11 cellular contexts compared by ENCODE assay signal in the genomic region with DNA sequence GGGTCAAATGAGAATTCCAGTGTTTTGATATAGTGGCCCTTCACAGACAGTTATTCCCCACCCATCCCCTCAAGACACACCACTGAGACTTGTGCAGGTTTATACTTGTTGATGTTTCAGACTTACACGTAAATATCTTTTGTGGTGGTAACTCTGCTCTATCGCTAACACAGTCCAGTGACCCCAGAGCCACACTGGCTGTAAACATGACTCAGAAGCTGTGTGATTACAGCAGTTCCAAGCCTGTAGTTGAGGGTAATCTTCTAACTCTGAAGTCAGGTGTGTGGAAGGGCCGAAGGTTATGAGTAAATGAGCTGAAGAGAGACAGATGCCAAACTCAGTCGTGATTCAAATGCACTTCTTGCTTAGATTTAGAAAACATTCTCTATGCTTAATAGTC. TPM values are rescaled to one million over a fixed set of nuclear protein-coding genes. Genes with fewer than 3 reads are reported as not detected.
A peak's percentile ranks its signal among the peaks of the same experiment; 100 is the strongest.
DNase-seq lines count a peak whose midpoint lies in the region; ATAC-seq and TF ChIP-seq lines count a peak whose summit lies in the region.
"Had no signal": no experiment of that assay in that cellular context is flagged by ENCODE, and none has a peak within 500 bp of the region (broad histone marks: within the 10 kb centered on the region; RNA-seq: fewer than 3 reads in every experiment).

No MANE protein-coding gene starts in this region.

- no peak for DNase-seq in activated T-cell treated with anti-CD3 and anti-CD28 coated beads, Interleukin-2, amount 50 U/mL, for 72 hours
- no peak for DNase-seq in activated T-cell treated with anti-CD3 and anti-CD28 coated beads, Interleukin-2, amount 50 U/mL, for 4 hours
- DNase-seq in HPDE6-E6E7 (ENCODE audit: extremely low spot score) (peak; percentile 65), esophagus squamous epithelium (lab: John Stamatoyannopoulos, UW) (no peak), type B pancreatic cell (ENCODE audit: extremely low spot score, unreplicated experiment) (no peak), right cardiac atrium (no peak), DMS79 treated with DMSO at 0.1 percent for 48 hours (lab: John Stamatoyannopoulos, UW) (no peak), spleen (no peak)
- DNase-seq: retina had no signal

- H3K36me3 ChIP-seq in esophagus squamous epithelium (peaks cover 0 to 25% (median 7%) of the 10 kb centered on the region in 3 donors), spleen (peaks cover 0 to 15% (median 13%) of the 10 kb centered on the region in 6 donors)

- 34 to 36% methylated on average over 4 of the region's 4 CpGs for WGBS in esophagus squamous epithelium, 2 donors
- 81% methylated on average over 4 of the region's 4 CpGs for WGBS in right cardiac atrium
- WGBS in spleen, 5 donors, result 70 to 76% (median 72%) methylated on average over 4 of the region's 4 CpGs

- TF ChIP-seq CTCF in esophagus squamous epithelium (IDR thresholded peaks at IDR 0.05) (no peak), type B pancreatic cell (conservative IDR thresholded peaks at IDR 0.05) (no peak), spleen (IDR thresholded peaks at IDR 0.05 in 8 of 11, conservative IDR thresholded peaks at IDR 0.05 in 3 of 11) (no peak)

- H3K4me1 Mint-ChIP-seq in activated T-cell treated with anti-CD3 and anti-CD28 coated beads, Interleukin-2, amount 50 U/mL, for 72 hours (ENCODE audit: low read depth), result peaks cover 20% of the 10 kb centered on the region
- H3K4me1 Mint-ChIP-seq in activated T-cell treated with anti-CD3 and anti-CD28 coated beads, Interleukin-2, amount 50 U/mL, for 4 hours (ENCODE audit: low read depth), result peaks cover 12% of the 10 kb centered on the region
- peaks cover 6% of the 10 kb centered on the region for H3K4me1 Mint-ChIP-seq in type B pancreatic cell (ENCODE audit: unreplicated experiment)

- peaks cover 2% of the 10 kb centered on the region in 2 donors for H3K36me3 Mint-ChIP-seq in activated T-cell treated with anti-CD3 and anti-CD28 coated beads, Interleukin-2, amount 50 U/mL, for 72 hours (ENCODE audit: insufficient read depth in 2 of 2)
- H3K36me3 Mint-ChIP-seq in activated T-cell treated with anti-CD3 and anti-CD28 coated beads, Interleukin-2, amount 50 U/mL, for 4 hours (ENCODE audit: insufficient read depth), result no peaks in the 10 kb centered on the region
- H3K36me3 Mint-ChIP-seq in type B pancreatic cell, result no peaks in the 10 kb centered on the region

- no peaks in the 10 kb centered on the region for H3K9me3 Mint-ChIP-seq in activated T-cell treated with anti-CD3 and anti-CD28 coated beads, Interleukin-2, amount 50 U/mL, for 72 hours
- no peaks in the 10 kb centered on the region for H3K9me3 Mint-ChIP-seq in activated T-cell treated with anti-CD3 and anti-CD28 coated beads, Interleukin-2, amount 50 U/mL, for 4 hours
- no peaks in the 10 kb centered on the region for H3K9me3 Mint-ChIP-seq in type B pancreatic cell

- H3K9me3 ChIP-seq in esophagus squamous epithelium, result no peaks in the 10 kb centered on the region
- H3K9me3 ChIP-seq in right cardiac atrium (ENCODE audit: control insufficient read depth, low read length), result no peaks in the 10 kb centered on the region
- no peaks in the 10 kb centered on the region for H3K9me3 ChIP-seq in spleen

- ATAC-seq in activated T-cell treated with anti-CD3 and anti-CD28 coated beads, Interleukin-2, amount 50 U/mL, for 72 hours (replicated peaks in 1 of 2), result peak; percentile 59 to 71
- no peak for ATAC-seq in activated T-cell treated with anti-CD3 and anti-CD28 coated beads, Interleukin-2, amount 50 U/mL, for 4 hours
- no peak for ATAC-seq in right cardiac atrium

- H3K4me3 Mint-ChIP-seq in activated T-cell treated with anti-CD3 and anti-CD28 coated beads, Interleukin-2, amount 50 U/mL, for 72 hours, result peak overlapping the region in 1 of 2 donors; percentile 14
- H3K4me3 Mint-ChIP-seq in activated T-cell treated with anti-CD3 and anti-CD28 coated beads, Interleukin-2, amount 50 U/mL, for 4 hours, result no peak overlapping the region
- no peak overlapping the region for H3K4me3 Mint-ChIP-seq in type B pancreatic cell

- TF ChIP-seq POLR2A in esophagus squamous epithelium (IDR thresholded peaks at IDR 0.05) (no peak), spleen (IDR thresholded peaks at IDR 0.05) (no peak)

- H3K27ac ChIP-seq in esophagus squamous epithelium, result peak overlapping the region; percentile 25 to 59 (median 33)
- no peak overlapping the region for H3K27ac ChIP-seq in right cardiac atrium (ENCODE audit: low read length)
- H3K27ac ChIP-seq in spleen, result no peak overlapping the region

- no peaks in the 10 kb centered on the region for H3K27me3 Mint-ChIP-seq in activated T-cell treated with anti-CD3 and anti-CD28 coated beads, Interleukin-2, amount 50 U/mL, for 72 hours (ENCODE audit: low read depth)
- H3K27me3 Mint-ChIP-seq in activated T-cell treated with anti-CD3 and anti-CD28 coated beads, Interleukin-2, amount 50 U/mL, for 4 hours (ENCODE audit: low read depth), result no peaks in the 10 kb centered on the region
- H3K27me3 Mint-ChIP-seq in type B pancreatic cell, result no peaks in the 10 kb centered on the region

- H3K4me1 ChIP-seq in esophagus squamous epithelium (peaks cover 0 to 17% (median 0%) of the 10 kb centered on the region in 3 donors), right cardiac atrium (ENCODE audit: control insufficient read depth, insufficient read depth, low read length) (no peaks in the 10 kb centered on the region), spleen (no peaks in the 10 kb centered on the region)

- H3K27me3 ChIP-seq in esophagus squamous epithelium, result no peaks in the 10 kb centered on the region
- H3K27me3 ChIP-seq in right cardiac atrium (ENCODE audit: control insufficient read depth, insufficient read depth), result no peaks in the 10 kb centered on the region
- no peaks in the 10 kb centered on the region for H3K27me3 ChIP-seq in spleen (replicated peaks in 1 of 7)

- intact Hi-C loops in esophagus squamous epithelium (cut with DNase I) (no loop called here), right cardiac atrium (cut with DNase I) (no loop called here), spleen (cut with DNase I; ENCODE audit: low total_unique reads) (no loop called here)

- peak overlapping the region; percentile 29 for H3K27ac Mint-ChIP-seq in activated T-cell treated with anti-CD3 and anti-CD28 coated beads, Interleukin-2, amount 50 U/mL, for 72 hours
- peak overlapping the region; percentile 59 for H3K27ac Mint-ChIP-seq in type B pancreatic cell

- H3K4me3 ChIP-seq in esophagus squamous epithelium, result no peak overlapping the region
- no peak overlapping the region for H3K4me3 ChIP-seq in right cardiac atrium (ENCODE audit: low read length)
- H3K4me3 ChIP-seq in spleen, result no peak overlapping the region

RNA-seq across cellular contexts. Expression of a gene that starts 19.4 kb away (rescaled TPM):
- not detected for total RNA-seq in activated T-cell treated with anti-CD3 and anti-CD28 coated beads, Interleukin-2, amount 50 U/mL, for 72 hours
- total RNA-seq in activated T-cell treated with anti-CD3 and anti-CD28 coated beads, Interleukin-2, amount 50 U/mL, for 4 hours, result not detected
- total RNA-seq in esophagus squamous epithelium (not detected), type B pancreatic cell (ENCODE audit: low replicate concordance) (not detected in 2 replicates), right cardiac atrium (not detected), spleen (not detected)
- polyA plus RNA-seq in right cardiac atrium (not detected), spleen (not detected)
- total RNA-seq: temporal lobe had no signal
- polyA plus RNA-seq: AG04450 had no signal

RNA-seq across cellular contexts. Expression of a gene that starts 28.9 kb away (rescaled TPM):
- total RNA-seq in activated T-cell treated with anti-CD3 and anti-CD28 coated beads, Interleukin-2, amount 50 U/mL, for 72 hours, result 10 to 100 TPM; 13.4 to 16.8 TPM
- 1 to 10 TPM; 4.8 to 8.4 (median 5.7) TPM for total RNA-seq in activated T-cell treated with anti-CD3 and anti-CD28 coated beads, Interleukin-2, amount 50 U/mL, for 4 hours
- total RNA-seq in esophagus squamous epithelium (10 to 100 TPM; 29.2 to 59.3 (median 39.1) TPM), type B pancreatic cell (ENCODE audit: low replicate concordance) (17.2 and 51.2 TPM in 2 replicates), right cardiac atrium (1 to 10 TPM; 3.2 to 4.4 (median 4.3) TPM), spleen (10 to 100 TPM in 4 of 7 donors, 1 to 10 TPM in 3; 5.3 to 11.3 (median 10.3) TPM)
- polyA plus RNA-seq in right cardiac atrium (1.9 TPM), spleen (1 to 10 TPM; 1.2 to 2.3 (median 1.5) TPM)

Comparison
In these comparisons a context has a peak if more than half of its experiments do, and no peak if none do; other contexts are left out.
1. ATAC-seq: peak in activated T-cell treated with anti-CD3 and anti-CD28 coated beads, Interleukin-2, amount 50 U/mL, for 72 hours (2 of 2); none in activated T-cell treated with anti-CD3 and anti-CD28 coated beads, Interleukin-2, amount 50 U/mL, for 4 hours (0 of 2) and right cardiac atrium (0 of 2).
2. H3K27ac ChIP-seq: peak in esophagus squamous epithelium (4 of 4); none in right cardiac atrium (single experiment) and spleen (0 of 8).